ENCODE assay signal across 18 cellular contexts in genomic region chr4:185912779-185913178, GRCh38.
DNase-seq lines count a peak whose midpoint lies in the region; TF ChIP-seq lines count a peak whose summit lies in the region.
"Had no signal": no experiment of that assay in that cellular context is flagged by ENCODE, and none has a peak within 500 bp of the region (broad histone marks: within the 10 kb centered on the region; RNA-seq: fewer than 3 reads in every experiment).

No MANE protein-coding gene starts in this region.

- H3K4me2 ChIP-seq in mammary epithelial cell (ENCODE audit: insufficient read depth, low read depth, low read length): no peak overlapping the region

- H3K36me3 Mint-ChIP-seq in glutamatergic neuron (ENCODE audit: unreplicated experiment): peaks cover 6% of the 10 kb centered on the region
- H3K36me3 Mint-ChIP-seq: memory B cell had no signal

- dilution Hi-C loops in mammary epithelial cell (cut with HindIII; ENCODE audit: low sequenced_read_pairs): no loop called here

- H3K27ac ChIP-seq in mammary epithelial cell (ENCODE audit: insufficient read depth, low read depth, low read length): no peak overlapping the region
- H3K27ac ChIP-seq: neutrophil, spleen had no signal

- peaks cover 6% of the 10 kb centered on the region for H3K27me3 Mint-ChIP-seq in glutamatergic neuron (ENCODE audit: unreplicated experiment)

- no peak overlapping the region for H3K4me3 ChIP-seq in mammary epithelial cell (replicated peaks in 1 of 3; ENCODE audit: insufficient read depth in 1 of 3, low read depth in 2 of 3, low read length in 3 of 3)
- H3K4me3 ChIP-seq: K562, spleen had no signal

- no peaks in the 10 kb centered on the region for H3K79me2 ChIP-seq in mammary epithelial cell (ENCODE audit: insufficient read depth, low read length)

- DNase-seq in GM04504 (ENCODE audit: low read depth): peak; percentile 23
- peak; percentile 82 for DNase-seq in NCI-H2081 treated with DMSO at 0.1 percent for 48 hours (lab: John Stamatoyannopoulos, UW)
- DNase-seq in mammary epithelial cell: peak; percentile 33
- peak; percentile 88 for DNase-seq in renal cortical epithelial cell (ENCODE audit: low read depth)
- no peak for DNase-seq in NCI-H510A (lab: John Stamatoyannopoulos, UW)
- DNase-seq in glutamatergic neuron: no peak
- no peak for DNase-seq in NCI-H2227 treated with DMSO at 0.1 percent for 48 hours (lab: John Stamatoyannopoulos, UW)
- DNase-seq: activated CD8-positive, alpha-beta T cell treated with anti-CD3 and anti-CD28 coated beads for 36 hours; activated gamma-delta T cell; Calu3; caudate nucleus; erythroblast; NCI-H446 treated with DMSO at 0.1 percent for 48 hours; Right ventricle myocardium superior; spleen had no signal

- no peaks in the 10 kb centered on the region for H3K27me3 ChIP-seq in mammary epithelial cell (ENCODE audit: insufficient read depth, low read length)
- H3K27me3 ChIP-seq: neutrophil, spleen had no signal

- no TSS peak for BruUV-seq in mammary epithelial cell (replicated peaks; lab: Mats Ljungman, UMichigan)

- no peak overlapping the region for H3K4me3 Mint-ChIP-seq in glutamatergic neuron (ENCODE audit: unreplicated experiment)
- H3K4me3 Mint-ChIP-seq: activated CD8-positive, alpha-beta T cell treated with anti-CD3 and anti-CD28 coated beads for 36 hours; memory B cell had no signal

- H2AFZ ChIP-seq in mammary epithelial cell (ENCODE audit: low read depth, low read length): no peak overlapping the region

- CTCF ChIA-PET in mammary epithelial cell (lab: Charles Lee; ENCODE audit: low non-redundant PET): no interaction called here

- H3K9me3 Mint-ChIP-seq in glutamatergic neuron (ENCODE audit: unreplicated experiment): peaks cover 4% of the 10 kb centered on the region
- H3K9me3 Mint-ChIP-seq: activated CD8-positive, alpha-beta T cell treated with anti-CD3 and anti-CD28 coated beads for 36 hours had no signal

- no peaks in the 10 kb centered on the region for H3K9me3 ChIP-seq in mammary epithelial cell (replicated peaks; ENCODE audit: insufficient read depth, low read length)
- H3K9me3 ChIP-seq: neutrophil, spleen had no signal

- 53% methylated on average over 4 of the region's 4 CpGs for WGBS in mammary epithelial cell (ENCODE audit: low coverage, missing lambda C conversion rate)

- TF ChIP-seq CTCF in mammary epithelial cell (conservative IDR thresholded peaks at IDR 0.05 in 1 of 2, IDR thresholded peaks at IDR 0.05 in 1 of 2; ENCODE audit: extremely low read depth in 1 of 2, insufficient read depth in 1 of 2, low read depth in 1 of 2, low read length in 2 of 2) (no peak), glutamatergic neuron (IDR thresholded peaks at IDR 0.05; ENCODE audit: partially characterized antibody, unreplicated experiment) (no peak)

- H3K27ac Mint-ChIP-seq in glutamatergic neuron (ENCODE audit: unreplicated experiment): no peak overlapping the region
- H3K27ac Mint-ChIP-seq: activated CD8-positive, alpha-beta T cell treated with anti-CD3 and anti-CD28 coated beads for 36 hours; memory B cell had no signal

- intact Hi-C loops in mammary epithelial cell (cut with micrococcal nuclease): no loop called here

- H4K20me1 ChIP-seq in mammary epithelial cell (ENCODE audit: insufficient read depth, low read length): no peaks in the 10 kb centered on the region

- peaks cover 12% of the 10 kb centered on the region for H3K4me1 Mint-ChIP-seq in glutamatergic neuron (ENCODE audit: low read depth, unreplicated experiment)
- H3K4me1 Mint-ChIP-seq: memory B cell had no signal

- in situ Hi-C loops in mammary epithelial cell (cut with MboI; ENCODE audit: low sequenced_read_pairs in 2 of 2): no loop called here

- H3K36me3 ChIP-seq in mammary epithelial cell (ENCODE audit: insufficient read depth, low read length): no peaks in the 10 kb centered on the region
- H3K36me3 ChIP-seq: neutrophil, spleen had no signal

- H3K4me1 ChIP-seq in mammary epithelial cell (ENCODE audit: insufficient read depth, low read length): no peaks in the 10 kb centered on the region

- no peak overlapping the region for H3K9ac ChIP-seq in mammary epithelial cell (ENCODE audit: insufficient read depth, low read length)

Comparison
In these comparisons a context has a peak if more than half of its experiments do, and no peak if none do; other contexts are left out.
1. DNase-seq: peak in GM04504 (single experiment), NCI-H2081 treated with DMSO at 0.1 percent for 48 hours (single experiment), mammary epithelial cell (single experiment) and renal cortical epithelial cell (single experiment); none in NCI-H510A (single experiment), glutamatergic neuron (single experiment) and NCI-H2227 treated with DMSO at 0.1 percent for 48 hours (single experiment).